In genomic region chr17:60043846-60044245, GRCh38 we compare ENCODE assay signal across 23 cellular contexts. TPM values are rescaled to one million over a fixed set of nuclear protein-coding genes. Genes with fewer than 3 reads are reported as not detected.
DNase-seq lines count a peak whose midpoint lies in the region; ATAC-seq and TF ChIP-seq lines count a peak whose summit lies in the region.
"Had no signal": no experiment of that assay in that cellular context is flagged by ENCODE, and none has a peak within 500 bp of the region (broad histone marks: within the 10 kb centered on the region; RNA-seq: fewer than 3 reads in every experiment).

No MANE protein-coding gene starts in this region.

- ATAC-seq in activated naive CD8-positive, alpha-beta T cell treated with anti-CD3 and anti-CD28 coated beads, Interleukin-2, amount 50 U/mL, for 24 hours = peak; percentile 36
- ATAC-seq in stimulated activated naive B cell treated with anti-CD40 and anti-IgM and Interleukin-4, amounts not matched to agents 10 μg/mL and 1 μg/mL and 100 μg/mL, for 72 hours (replicated peaks) = no peak
- no peak for ATAC-seq in GM21529 (IDR thresholded peaks at IDR 0.05; ENCODE audit: unreplicated experiment)
- ATAC-seq: GM12878, GM23338, HCT116 had no signal

- no peaks in the 10 kb centered on the region for H3K4me1 Mint-ChIP-seq in activated naive CD8-positive, alpha-beta T cell treated with anti-CD3 and anti-CD28 coated beads, Interleukin-2, amount 50 U/mL, for 24 hours
- H3K4me1 Mint-ChIP-seq in activated naive CD8-positive, alpha-beta T cell treated with anti-CD3 and anti-CD28 coated beads for 36 hours = no peaks in the 10 kb centered on the region
- no peaks in the 10 kb centered on the region for H3K4me1 Mint-ChIP-seq in stimulated activated naive B cell treated with anti-CD40 and anti-IgM and Interleukin-4, amounts not matched to agents 10 μg/mL and 1 μg/mL and 100 μg/mL, for 72 hours
- H3K4me1 Mint-ChIP-seq: CD14-positive monocyte; CD8-positive, alpha-beta memory T cell; GM23338; H9 had no signal

- H3K36me3 ChIP-seq in osteoblast (ENCODE audit: insufficient read depth, low read length) = peaks cover 52% of the 10 kb centered on the region

- H3K79me2 ChIP-seq in osteoblast (ENCODE audit: insufficient read depth, low read length) = no peaks in the 10 kb centered on the region

- H3K4me3 ChIP-seq in osteoblast (ENCODE audit: insufficient read depth, low read length) = no peak overlapping the region
- H3K4me3 ChIP-seq: A549; BLaER1 treated with 17β-estradiol and CSF1 and Interleukin-3, amounts not matched to agents 10 nM and 100 nM; GM12878; GM23338 had no signal

- no peak overlapping the region for H3K4me3 Mint-ChIP-seq in activated naive CD8-positive, alpha-beta T cell treated with anti-CD3 and anti-CD28 coated beads, Interleukin-2, amount 50 U/mL, for 24 hours
- no peak overlapping the region for H3K4me3 Mint-ChIP-seq in activated naive CD8-positive, alpha-beta T cell treated with anti-CD3 and anti-CD28 coated beads for 36 hours
- H3K4me3 Mint-ChIP-seq in stimulated activated naive B cell treated with anti-CD40 and anti-IgM and Interleukin-4, amounts not matched to agents 10 μg/mL and 1 μg/mL and 100 μg/mL, for 72 hours = no peak overlapping the region
- H3K4me3 Mint-ChIP-seq: CD14-positive monocyte; CD4-positive, alpha-beta T cell; CD8-positive, alpha-beta memory T cell; GM23338; H9 had no signal

- no peak overlapping the region for H3K27ac Mint-ChIP-seq in activated naive CD8-positive, alpha-beta T cell treated with anti-CD3 and anti-CD28 coated beads, Interleukin-2, amount 50 U/mL, for 24 hours
- no peak overlapping the region for H3K27ac Mint-ChIP-seq in activated naive CD8-positive, alpha-beta T cell treated with anti-CD3 and anti-CD28 coated beads for 36 hours
- H3K27ac Mint-ChIP-seq in stimulated activated naive B cell treated with anti-CD40 and anti-IgM and Interleukin-4, amounts not matched to agents 10 μg/mL and 1 μg/mL and 100 μg/mL, for 72 hours = peak overlapping the region; percentile 14
- H3K27ac Mint-ChIP-seq: CD14-positive monocyte; CD4-positive, alpha-beta T cell; GM23338; H9 had no signal

- no peak for TF ChIP-seq CTCF in osteoblast (IDR thresholded peaks at IDR 0.05; ENCODE audit: extremely low read depth, low read depth, low read length)

- H3K27ac ChIP-seq in osteoblast (ENCODE audit: low read depth, low read length) = no peak overlapping the region
- H3K27ac ChIP-seq: A549; BLaER1 treated with 17β-estradiol and CSF1 and Interleukin-3, amounts not matched to agents 10 nM and 100 nM had no signal

- no peak overlapping the region for H2AFZ ChIP-seq in osteoblast (ENCODE audit: low read length)
- H2AFZ ChIP-seq: GM23338 had no signal

- H3K9me3 Mint-ChIP-seq in activated naive CD8-positive, alpha-beta T cell treated with anti-CD3 and anti-CD28 coated beads, Interleukin-2, amount 50 U/mL, for 24 hours = no peaks in the 10 kb centered on the region
- H3K9me3 Mint-ChIP-seq in activated naive CD8-positive, alpha-beta T cell treated with anti-CD3 and anti-CD28 coated beads for 36 hours = no peaks in the 10 kb centered on the region
- H3K9me3 Mint-ChIP-seq in stimulated activated naive B cell treated with anti-CD40 and anti-IgM and Interleukin-4, amounts not matched to agents 10 μg/mL and 1 μg/mL and 100 μg/mL, for 72 hours = no peaks in the 10 kb centered on the region
- H3K9me3 Mint-ChIP-seq: CD14-positive monocyte; CD4-positive, alpha-beta T cell; CD8-positive, alpha-beta memory T cell; GM23338; H9 had no signal

- no peak overlapping the region for H3K4me2 ChIP-seq in osteoblast (ENCODE audit: insufficient read depth, low read length)
- H3K4me2 ChIP-seq: A549; BLaER1 treated with 17β-estradiol and CSF1 and Interleukin-3, amounts not matched to agents 10 nM and 100 nM; GM23338 had no signal

- H3K27me3 ChIP-seq in osteoblast (ENCODE audit: insufficient read depth, low read length) = no peaks in the 10 kb centered on the region
- H3K27me3 ChIP-seq: BE2C; BLaER1 treated with 17β-estradiol and CSF1 and Interleukin-3, amounts not matched to agents 10 nM and 100 nM had no signal

- H3K4me1 ChIP-seq in osteoblast (ENCODE audit: insufficient read depth, low read length) = no peaks in the 10 kb centered on the region
- H3K4me1 ChIP-seq: A549; BE2C; BLaER1 treated with 17β-estradiol and CSF1 and Interleukin-3, amounts not matched to agents 10 nM and 100 nM had no signal

- H3K9me3 ChIP-seq in osteoblast (ENCODE audit: low read depth, low read length) = no peaks in the 10 kb centered on the region
- H3K9me3 ChIP-seq: A549; BE2C; BLaER1 treated with 17β-estradiol and CSF1 and Interleukin-3, amounts not matched to agents 10 nM and 100 nM had no signal

- DNase-seq in activated naive CD8-positive, alpha-beta T cell treated with anti-CD3 and anti-CD28 coated beads, Interleukin-2, amount 50 U/mL, for 24 hours = no peak
- DNase-seq in activated naive CD8-positive, alpha-beta T cell treated with anti-CD3 and anti-CD28 coated beads for 36 hours = no peak
- DNase-seq in osteoblast (ENCODE audit: insufficient read length, low spot score, missing footprints) = peak; percentile 77
- no peak for DNase-seq in stimulated activated naive B cell treated with anti-CD40 and anti-IgM and Interleukin-4, amounts not matched to agents 10 μg/mL and 1 μg/mL and 100 μg/mL, for 72 hours
- DNase-seq in activated CD4-positive, alpha-beta T cell treated with anti-CD3 and anti-CD28 coated beads for 1 hour = no peak
- DNase-seq: 8988T; ACHN; AML-193; BE2C; CD4-positive, alpha-beta T cell; CD8-positive, alpha-beta memory T cell; DMS 273 treated with DMSO at 0.1 percent for 48 hours; DMS79; EL; GDM1; H9 had no signal

- no peaks in the 10 kb centered on the region for H3K27me3 Mint-ChIP-seq in activated naive CD8-positive, alpha-beta T cell treated with anti-CD3 and anti-CD28 coated beads, Interleukin-2, amount 50 U/mL, for 24 hours
- no peaks in the 10 kb centered on the region for H3K27me3 Mint-ChIP-seq in activated naive CD8-positive, alpha-beta T cell treated with anti-CD3 and anti-CD28 coated beads for 36 hours
- H3K27me3 Mint-ChIP-seq in stimulated activated naive B cell treated with anti-CD40 and anti-IgM and Interleukin-4, amounts not matched to agents 10 μg/mL and 1 μg/mL and 100 μg/mL, for 72 hours = no peaks in the 10 kb centered on the region
- H3K27me3 Mint-ChIP-seq: CD4-positive, alpha-beta T cell had no signal

- no peaks in the 10 kb centered on the region for H4K20me1 ChIP-seq in osteoblast (ENCODE audit: insufficient read depth, low read length)
- H4K20me1 ChIP-seq: BLaER1 treated with 17β-estradiol and CSF1 and Interleukin-3, amounts not matched to agents 10 nM and 100 nM had no signal

- peaks cover 20% of the 10 kb centered on the region for H3K36me3 Mint-ChIP-seq in activated naive CD8-positive, alpha-beta T cell treated with anti-CD3 and anti-CD28 coated beads, Interleukin-2, amount 50 U/mL, for 24 hours (ENCODE audit: low read depth)
- peaks cover 12% of the 10 kb centered on the region for H3K36me3 Mint-ChIP-seq in activated naive CD8-positive, alpha-beta T cell treated with anti-CD3 and anti-CD28 coated beads for 36 hours
- H3K36me3 Mint-ChIP-seq in stimulated activated naive B cell treated with anti-CD40 and anti-IgM and Interleukin-4, amounts not matched to agents 10 μg/mL and 1 μg/mL and 100 μg/mL, for 72 hours = peaks cover 25 to 29% of the 10 kb centered on the region in 2 donors

RNA-seq across cellular contexts. Expression of gene HEATR6, which starts 34.9 kb away (rescaled TPM):
- 10 to 100 TPM; 18.6 to 24.2 TPM for total RNA-seq in activated naive CD8-positive, alpha-beta T cell treated with anti-CD3 and anti-CD28 coated beads for 36 hours
- 20.9 and 23.2 TPM in 2 replicates for total RNA-seq in osteoblast
